8 cellular contexts compared by ENCODE assay signal in genomic region chr10:89283174-89283987, GRCh38. TPM values are rescaled to one million over a fixed set of nuclear protein-coding genes. Genes with fewer than 3 reads are reported as not detected.
DNase-seq lines count a peak whose midpoint lies in the region; ATAC-seq and TF ChIP-seq lines count a peak whose summit lies in the region.
"Had no signal": no experiment of that assay in that cellular context is flagged by ENCODE, and none has a peak within 500 bp of the region (broad histone marks: within the 10 kb centered on the region; RNA-seq: fewer than 3 reads in every experiment).

No MANE protein-coding gene starts in this region.

- TF ChIP-seq CTCF in cardiac fibroblast (IDR thresholded peaks at IDR 0.05; ENCODE audit: low read depth, low read length), result no peak
- TF ChIP-seq CTCF in right lobe of liver (IDR thresholded peaks at IDR 0.05), result no peak
- peak in 1 of 6 experiments; percentile 19 for TF ChIP-seq CTCF in thyroid gland (IDR thresholded peaks at IDR 0.05)

- CTCF ChIA-PET in activated CD4-positive, alpha-beta memory T cell treated with anti-CD3 and anti-CD28 coated beads, Interleukin-2, amount 10 ng/mL, durations not matched to agents 7 days and 5 days (lab: Charles Lee), result no interaction called here

- TF ChIP-seq POLR2A in right lobe of liver (IDR thresholded peaks at IDR 0.05), result no peak
- TF ChIP-seq POLR2A in thyroid gland (IDR thresholded peaks at IDR 0.05), result no peak

- H3K36me3 ChIP-seq in right lobe of liver (no peaks in the 10 kb centered on the region), thyroid gland (no peaks in the 10 kb centered on the region)

- peaks cover 19% of the 10 kb centered on the region for H3K27me3 Mint-ChIP-seq in activated CD4-positive, alpha-beta memory T cell treated with anti-CD3 and anti-CD28 coated beads, Interleukin-2, amount 10 ng/mL, durations not matched to agents 7 days and 5 days

- H3K4me1 Mint-ChIP-seq in activated CD4-positive, alpha-beta memory T cell treated with anti-CD3 and anti-CD28 coated beads, Interleukin-2, amount 10 ng/mL, durations not matched to agents 7 days and 5 days, result no peaks in the 10 kb centered on the region

- no peaks in the 10 kb centered on the region for H3K36me3 Mint-ChIP-seq in activated CD4-positive, alpha-beta memory T cell treated with anti-CD3 and anti-CD28 coated beads, Interleukin-2, amount 10 ng/mL, durations not matched to agents 7 days and 5 days (ENCODE audit: low read depth)

- POLR2A ChIA-PET in activated CD4-positive, alpha-beta memory T cell treated with anti-CD3 and anti-CD28 coated beads, Interleukin-2, amount 10 ng/mL, durations not matched to agents 7 days and 5 days (lab: Charles Lee), result no interaction called here

- H3K4me3 ChIP-seq in cardiac fibroblast (replicated peaks in 1 of 2; ENCODE audit: low read depth in 2 of 2, low read length in 2 of 2) (no peak overlapping the region), right lobe of liver (no peak overlapping the region), thyroid gland (replicated peaks in 1 of 3) (no peak overlapping the region)

- peaks cover 0 to 14% (median 6%) of the 10 kb centered on the region in 4 donors for H3K4me1 ChIP-seq in right lobe of liver
- peaks cover 6 to 14% of the 10 kb centered on the region in 2 donors for H3K4me1 ChIP-seq in thyroid gland

- DNase-seq in NCI-H1092 (lab: John Stamatoyannopoulos, UW), result peak; percentile 30
- peak; percentile 34 to 63 for DNase-seq in cardiac fibroblast (ENCODE audit: low read depth in 2 of 2)
- no peak for DNase-seq in right lobe of liver
- DNase-seq in thyroid gland, result no peak
- no peak for DNase-seq in activated CD4-positive, alpha-beta memory T cell treated with anti-CD3 and anti-CD28 coated beads, Interleukin-2, amount 10 ng/mL, durations not matched to agents 7 days and 5 days
- no peak for DNase-seq in NCI-H2171 (lab: John Stamatoyannopoulos, UW)
- DNase-seq in NCI-H774 (lab: John Stamatoyannopoulos, UW), result no peak
- DNase-seq: activated gamma-delta T cell treated with Interleukin-2 at 50 U/mL for 16 hours had no signal

- no peak overlapping the region for H3K4me3 Mint-ChIP-seq in activated CD4-positive, alpha-beta memory T cell treated with anti-CD3 and anti-CD28 coated beads, Interleukin-2, amount 10 ng/mL, durations not matched to agents 7 days and 5 days

- H3K9me3 Mint-ChIP-seq in activated CD4-positive, alpha-beta memory T cell treated with anti-CD3 and anti-CD28 coated beads, Interleukin-2, amount 10 ng/mL, durations not matched to agents 7 days and 5 days, result no peaks in the 10 kb centered on the region

- peak overlapping the region in 2 of 3 donors; percentile 49 to 54 for H3K27ac ChIP-seq in right lobe of liver
- H3K27ac ChIP-seq in thyroid gland, result peak overlapping the region; percentile 42 to 74 (median 51)

- ATAC-seq in right lobe of liver, result peak; percentile 16 to 36 (median 22)

- 53% methylated on average over 6 of the region's 6 CpGs for WGBS in right lobe of liver (ENCODE audit: insufficient coverage, low coverage, low lambda C conversion rate, missing lambda C conversion rate)
- 47 to 49% methylated on average over 6 of the region's 6 CpGs for WGBS in thyroid gland, 2 donors

- no peaks in the 10 kb centered on the region for H3K9me3 ChIP-seq in right lobe of liver
- H3K9me3 ChIP-seq in thyroid gland, result no peaks in the 10 kb centered on the region

- no peak overlapping the region for H3K27ac Mint-ChIP-seq in activated CD4-positive, alpha-beta memory T cell treated with anti-CD3 and anti-CD28 coated beads, Interleukin-2, amount 10 ng/mL, durations not matched to agents 7 days and 5 days

- H3K27me3 ChIP-seq in right lobe of liver, result no peaks in the 10 kb centered on the region
- no peaks in the 10 kb centered on the region for H3K27me3 ChIP-seq in thyroid gland

- intact Hi-C loops in right lobe of liver (cut with DNase I), result no loop called here
- intact Hi-C loops in thyroid gland (cut with DNase I), result no loop called here

RNA-seq across cellular contexts. Expression of gene IFIT2, which starts 18.5 kb away (rescaled TPM):
- 10 to 100 TPM in 3 of 6 experiments, 1 to 10 TPM in 3; 4.7 to 12.4 (median 9.8) TPM for total RNA-seq in right lobe of liver
- 1 to 10 TPM; 3.4 to 5.4 (median 4.6) TPM for total RNA-seq in thyroid gland
- total RNA-seq in activated CD4-positive, alpha-beta memory T cell treated with anti-CD3 and anti-CD28 coated beads, Interleukin-2, amount 10 ng/mL, durations not matched to agents 7 days and 5 days, result 10 to 100 TPM; 14.6 to 14.8 TPM

RNA-seq across cellular contexts. Expression of gene LIPA, which starts 31.8 kb away (rescaled TPM):
- 100 to 1,000 TPM in 1 of 6 experiments, 10 to 100 TPM in 5; 52.4 to 179 (median 58.4) TPM for total RNA-seq in right lobe of liver
- 10 to 100 TPM; 29.1 to 45.8 (median 33.9) TPM for total RNA-seq in thyroid gland
- 10 to 100 TPM; 40.3 to 42.4 TPM for total RNA-seq in activated CD4-positive, alpha-beta memory T cell treated with anti-CD3 and anti-CD28 coated beads, Interleukin-2, amount 10 ng/mL, durations not matched to agents 7 days and 5 days

RNA-seq across cellular contexts. Expression of gene IFIT3, which starts 44.4 kb away (rescaled TPM):
- 10 to 100 TPM in 4 of 6 experiments, 1 to 10 TPM in 2; 7.5 to 17.9 (median 11.5) TPM for total RNA-seq in right lobe of liver
- 10 to 100 TPM in 1 of 4 donors, 1 to 10 TPM in 3; 5.9 to 11.4 (median 8.8) TPM for total RNA-seq in thyroid gland
- total RNA-seq in activated CD4-positive, alpha-beta memory T cell treated with anti-CD3 and anti-CD28 coated beads, Interleukin-2, amount 10 ng/mL, durations not matched to agents 7 days and 5 days, result 10 to 100 TPM; 72.6 to 74.5 TPM

Comparison
In these comparisons a context has a peak if more than half of its experiments do, and no peak if none do; other contexts are left out.
1. DNase-seq: peak in NCI-H1092 (single experiment) and cardiac fibroblast (2 of 2); none in right lobe of liver (0 of 3), thyroid gland (0 of 2), activated CD4-positive, alpha-beta memory T cell treated with anti-CD3 and anti-CD28 coated beads, Interleukin-2, amount 10 ng/mL, durations not matched to agents 7 days and 5 days (single experiment), NCI-H2171 (single experiment) and NCI-H774 (single experiment).